In the genomic region with DNA sequence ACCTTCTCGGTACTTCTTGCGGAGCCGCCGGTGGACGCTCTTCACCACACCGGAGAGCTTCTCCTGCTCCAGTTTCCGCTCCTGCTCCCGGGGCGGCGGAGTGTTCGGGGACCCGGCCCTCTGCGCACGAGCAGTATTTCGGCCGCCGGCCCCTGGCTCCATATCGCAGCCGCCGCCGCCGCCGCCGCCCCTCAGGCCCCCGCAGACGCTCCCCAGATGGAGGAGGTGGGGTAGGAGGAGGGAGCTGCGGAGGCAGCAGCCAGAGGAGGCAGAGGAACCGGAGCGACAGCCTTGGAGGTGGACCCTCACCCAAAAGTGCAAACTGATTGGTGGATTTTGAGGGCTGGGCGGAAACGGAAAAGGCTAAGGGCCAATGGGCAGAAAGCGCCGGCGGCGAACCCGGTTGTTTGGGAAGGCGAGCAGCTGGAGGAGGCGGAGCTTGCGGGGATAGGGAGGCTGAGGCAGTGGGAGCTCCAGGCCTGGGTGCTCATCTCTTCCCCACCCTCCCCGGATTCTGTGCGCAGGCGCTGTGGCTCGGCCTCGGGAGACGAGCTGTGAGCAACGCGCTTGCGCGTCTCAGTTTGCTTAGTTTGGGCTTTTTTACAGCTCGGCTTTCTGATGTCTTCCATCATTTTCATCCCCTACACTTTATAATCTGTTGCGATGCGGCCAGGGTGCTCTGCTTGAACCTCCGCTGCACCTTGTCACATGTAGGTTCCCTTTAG, we compare ENCODE assay signal across 8 cellular contexts.
DNase-seq lines count a peak whose midpoint lies in the region; ATAC-seq lines count a peak whose summit lies in the region.

No MANE protein-coding gene starts in this region.

- peaks cover 58% of the 10 kb centered on the region for H3K4me1 Mint-ChIP-seq in activated naive CD4-positive, alpha-beta T cell treated with anti-CD3 and anti-CD28 coated beads, Interleukin-2, amount 50 U/mL, for 24 hours

- H3K36me3 Mint-ChIP-seq in activated naive CD4-positive, alpha-beta T cell treated with anti-CD3 and anti-CD28 coated beads, Interleukin-2, amount 50 U/mL, for 24 hours = no peaks in the 10 kb centered on the region

- H3K27ac ChIP-seq in SK-N-MC = no peak overlapping the region

- H3K4me3 ChIP-seq in GM08714 (ENCODE audit: low read length) = peak overlapping the region; percentile 84
- H3K4me3 ChIP-seq in SK-N-MC = peak overlapping the region; percentile 87

- no peaks in the 10 kb centered on the region for H3K9me3 ChIP-seq in SK-N-MC (ENCODE audit: low read depth, low read length)

- peak overlapping the region; percentile 97 for H3K27ac Mint-ChIP-seq in activated naive CD4-positive, alpha-beta T cell treated with anti-CD3 and anti-CD28 coated beads, Interleukin-2, amount 50 U/mL, for 24 hours

- peak overlapping the region; percentile 94 for H3K4me3 Mint-ChIP-seq in activated naive CD4-positive, alpha-beta T cell treated with anti-CD3 and anti-CD28 coated beads, Interleukin-2, amount 50 U/mL, for 24 hours

- no peaks in the 10 kb centered on the region for H3K36me3 ChIP-seq in SK-N-MC (ENCODE audit: insufficient read depth, low read length)

- H3K27me3 Mint-ChIP-seq in activated naive CD4-positive, alpha-beta T cell treated with anti-CD3 and anti-CD28 coated beads, Interleukin-2, amount 50 U/mL, for 24 hours = no peaks in the 10 kb centered on the region

- H3K9me3 Mint-ChIP-seq in activated naive CD4-positive, alpha-beta T cell treated with anti-CD3 and anti-CD28 coated beads, Interleukin-2, amount 50 U/mL, for 24 hours = no peaks in the 10 kb centered on the region

- peak; percentile 97 for ATAC-seq in HG02588 (IDR thresholded peaks at IDR 0.05; ENCODE audit: unreplicated experiment)

- H3K9ac ChIP-seq in SK-N-MC (ENCODE audit: insufficient read length) = peak overlapping the region; percentile 67

- DNase-seq in NCI-H1048 (lab: John Stamatoyannopoulos, UW) = peak; percentile 95
- DNase-seq in SK-N-MC (ENCODE audit: low read depth, low spot score) = peak; percentile 97
- DNase-seq in globus pallidus (ENCODE audit: low spot score) = peak; percentile 100
- DNase-seq in non-pigmented ciliary epithelial cell (ENCODE audit: low read depth) = peak; percentile 98
- DNase-seq in superior temporal gyrus (ENCODE audit: extremely low spot score) = peak; percentile 99
